8 cellular contexts compared by ENCODE assay signal in the genomic region with DNA sequence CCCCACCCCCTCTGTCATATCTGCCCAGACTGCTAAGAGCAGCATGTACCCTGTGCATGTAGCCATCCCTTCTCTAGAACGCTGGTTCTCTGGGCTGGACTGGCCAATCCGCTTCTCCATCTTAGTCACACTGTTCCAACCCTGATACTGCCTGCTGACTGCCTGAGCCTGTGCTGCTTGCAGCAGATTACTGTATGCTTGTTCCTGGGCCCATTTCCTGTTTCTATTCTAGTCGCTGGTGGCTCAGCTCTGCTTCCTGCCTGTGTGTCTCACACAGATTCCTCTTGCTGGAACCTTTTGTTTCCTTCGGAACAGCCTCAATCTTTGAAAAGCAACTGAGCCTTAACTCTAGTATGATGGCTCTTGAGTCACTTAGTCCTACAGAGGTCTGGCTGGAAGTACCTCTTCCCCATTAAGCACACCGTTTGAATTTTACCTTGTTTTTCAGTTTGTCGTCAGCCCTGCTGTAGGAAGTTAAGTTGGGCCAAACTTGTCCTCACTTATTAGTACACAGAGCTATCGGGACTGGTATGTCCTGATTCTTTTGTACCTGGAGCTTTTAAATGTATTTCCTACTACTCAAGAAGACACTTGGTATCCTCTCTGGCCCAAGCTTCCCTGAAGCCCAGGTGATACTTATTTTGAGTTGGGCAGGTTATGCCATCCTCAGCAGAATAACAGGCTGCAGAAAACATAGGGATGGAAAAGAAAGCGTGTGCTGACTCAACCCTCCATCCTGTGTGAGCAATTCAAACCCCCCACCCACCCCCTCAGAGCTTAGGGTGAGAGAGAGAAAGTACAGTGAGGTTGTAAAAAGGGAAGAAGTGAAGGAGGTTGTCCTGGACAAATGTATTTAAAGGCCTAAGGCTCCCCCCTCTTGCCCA. TPM values are rescaled to one million over a fixed set of nuclear protein-coding genes. Genes with fewer than 3 reads are reported as not detected.
DNase-seq lines count a peak whose midpoint lies in the region; ATAC-seq and TF ChIP-seq lines count a peak whose summit lies in the region.

No MANE protein-coding gene starts in this region.

- intact Hi-C loops in cardiac septum (cut with DNase I), result loop anchor here (2.0 to 5.0 kb wide), 3 partner anchors 22 to 52 kb away; no protein-coding TSS in a partner anchor

- CTCF ChIA-PET in SK-N-SH (lab: Yijun Ruan, JAX), result interaction anchor here (0.6 to 2.1 kb wide), 4 partner anchors 10 to 142 kb away, joined by 3 to 7 read pairs (median 4); no protein-coding TSS in a partner anchor

- TF ChIP-seq EP300 in SK-N-SH (IDR thresholded peaks at IDR 0.05; ENCODE audit: borderline replicate concordance in 1 of 2, low read depth in 1 of 2, low read length in 1 of 2), result no peak; a peak in 1 of 4 replicates

- peaks cover 15 to 26% of the 10 kb centered on the region in 2 experiments; a peak in 3 of 4 replicates for H3K4me1 ChIP-seq in SK-N-SH (ENCODE audit: control insufficient read depth in 1 of 2, insufficient read depth in 2 of 2, low read depth in 1 of 2, low read length in 1 of 2)

- no peaks in the 10 kb centered on the region for H3K9me3 Mint-ChIP-seq in activated naive CD8-positive, alpha-beta T cell (ENCODE audit: low read depth)

- peak overlapping the region; percentile 83 to 90 for H3K27ac ChIP-seq in SK-N-SH (ENCODE audit: low read depth in 2 of 2, low read length in 1 of 2)

- ATAC-seq in GM19397 (IDR thresholded peaks at IDR 0.05; ENCODE audit: unreplicated experiment) (peak; percentile 93), HG03558 (IDR thresholded peaks at IDR 0.05; ENCODE audit: extremely low read depth, unreplicated experiment) (peak; percentile 79)

- peak overlapping the region; percentile 49; the same call in 1 of the 2 replicates for H3K9ac ChIP-seq in SK-N-SH

- peaks cover 90% of the 10 kb centered on the region for H3K79me2 ChIP-seq in SK-N-SH (ENCODE audit: insufficient read depth)

- H3K36me3 ChIP-seq in SK-N-SH (replicated peaks in 1 of 2; ENCODE audit: control insufficient read depth in 1 of 2, insufficient read depth in 2 of 2, low read length in 1 of 2), result peaks cover 46 to 58% of the 10 kb centered on the region in 2 experiments

- H3K27ac Mint-ChIP-seq in activated naive CD8-positive, alpha-beta T cell, result peak overlapping the region; percentile 95

- no peaks in the 10 kb centered on the region for H3K27me3 Mint-ChIP-seq in activated naive CD8-positive, alpha-beta T cell

- peak; percentile 11; the same call in 1 of the 2 replicates for TF ChIP-seq RAD21 in SK-N-SH (IDR thresholded peaks at IDR 0.05; ENCODE audit: low read length)

- H3K4me3 ChIP-seq in SK-N-SH (ENCODE audit: low read depth in 2 of 2, low read length in 1 of 2) (peak overlapping the region in 1 of 2 experiments; percentile 20; a peak in 1 of 4 replicates), retinal pigment epithelial cell (ENCODE audit: low read length) (no peak overlapping the region)

- TF ChIP-seq CTCF in SK-N-SH (IDR thresholded peaks at IDR 0.05), result no peak
- no peak for TF ChIP-seq CTCF in retinal pigment epithelial cell (conservative IDR thresholded peaks at IDR 0.05; ENCODE audit: low read depth, low read length)

- peaks cover 42% of the 10 kb centered on the region for H3F3A ChIP-seq in SK-N-SH (replicated peaks; ENCODE audit: insufficient read depth)

- H2AFZ ChIP-seq in SK-N-SH (ENCODE audit: low read depth), result no peak overlapping the region

- H3K9me2 ChIP-seq in SK-N-SH, result no peaks in the 10 kb centered on the region

- DNase-seq in CD1c-positive myeloid dendritic cell (ENCODE audit: extremely low spot score), result peak; percentile 92
- peak; percentile 34 for DNase-seq in SK-N-SH
- DNase-seq in cardiac septum (ENCODE audit: low spot score), result peak; percentile 91
- peak; percentile 71 for DNase-seq in retinal pigment epithelial cell (ENCODE audit: low read depth)
- no peak for DNase-seq in mesenteric fat pad (ENCODE audit: low spot score)

- H3K27me3 ChIP-seq in SK-N-SH (ENCODE audit: insufficient read depth), result no peaks in the 10 kb centered on the region

- H3K4me3 Mint-ChIP-seq in activated naive CD8-positive, alpha-beta T cell, result peak overlapping the region; percentile 81

- H3K36me3 Mint-ChIP-seq in activated naive CD8-positive, alpha-beta T cell, result peaks cover 28% of the 10 kb centered on the region

- 27% methylated on average over 8 of the region's 8 CpGs for WGBS in SK-N-SH (ENCODE audit: low lambda C conversion rate)

- POLR2A ChIA-PET in SK-N-SH (lab: Yijun Ruan, JAX), result no interaction called here

- no peaks in the 10 kb centered on the region for H3K9me3 ChIP-seq in SK-N-SH

- H4K20me1 ChIP-seq in SK-N-SH (ENCODE audit: insufficient read depth), result peaks cover 12% of the 10 kb centered on the region

- H3K4me1 Mint-ChIP-seq in activated naive CD8-positive, alpha-beta T cell (ENCODE audit: low read depth), result peaks cover 92% of the 10 kb centered on the region

- peak overlapping the region; percentile 58 for H3K4me2 ChIP-seq in SK-N-SH

TF ChIP-seq in SK-N-SH, 30 proteins besides CTCF, POLR2A, EP300 and RAD21 (continues in another document):
- TF ChIP-seq, protein P1, sequence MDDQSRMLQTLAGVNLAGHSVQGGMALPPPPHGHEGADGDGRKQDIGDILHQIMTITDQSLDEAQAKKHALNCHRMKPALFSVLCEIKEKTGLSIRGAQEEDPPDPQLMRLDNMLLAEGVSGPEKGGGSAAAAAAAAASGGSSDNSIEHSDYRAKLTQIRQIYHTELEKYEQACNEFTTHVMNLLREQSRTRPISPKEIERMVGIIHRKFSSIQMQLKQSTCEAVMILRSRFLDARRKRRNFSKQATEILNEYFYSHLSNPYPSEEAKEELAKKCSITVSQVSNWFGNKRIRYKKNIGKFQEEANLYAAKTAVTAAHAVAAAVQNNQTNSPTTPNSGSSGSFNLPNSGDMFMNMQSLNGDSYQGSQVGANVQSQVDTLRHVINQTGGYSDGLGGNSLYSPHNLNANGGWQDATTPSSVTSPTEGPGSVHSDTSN (IDR thresholded peaks at IDR 0.05), result peak; percentile 56
- TF ChIP-seq SMC3 (IDR thresholded peaks at IDR 0.05; ENCODE audit: low read depth, low read length) (peak; percentile 16; the same call in 1 of the 2 replicates), SIN3A (IDR thresholded peaks at IDR 0.05; ENCODE audit: borderline replicate concordance, low read depth, low read length) (peak; percentile 79; the same call in 1 of the 2 replicates), MEF2A (IDR thresholded peaks at IDR 0.05; ENCODE audit: borderline replicate concordance, low read depth) (peak; percentile 99), ELF1 (IDR thresholded peaks at IDR 0.05) (peak; percentile 94), TCF12 (IDR thresholded peaks at IDR 0.05) (peak; percentile 75), RCOR1 (IDR thresholded peaks at IDR 0.05; ENCODE audit: low read length) (no peak), GABPA (IDR thresholded peaks at IDR 0.05; ENCODE audit: low read depth) (peak; percentile 71), EZH2phosphoT487 (IDR thresholded peaks at IDR 0.05; ENCODE audit: borderline replicate concordance, low read depth) (no peak), NFIC (IDR thresholded peaks at IDR 0.05; ENCODE audit: borderline replicate concordance) (no peak; the same call in 1 of the 2 replicates)
- TF ChIP-seq, protein P2, sequence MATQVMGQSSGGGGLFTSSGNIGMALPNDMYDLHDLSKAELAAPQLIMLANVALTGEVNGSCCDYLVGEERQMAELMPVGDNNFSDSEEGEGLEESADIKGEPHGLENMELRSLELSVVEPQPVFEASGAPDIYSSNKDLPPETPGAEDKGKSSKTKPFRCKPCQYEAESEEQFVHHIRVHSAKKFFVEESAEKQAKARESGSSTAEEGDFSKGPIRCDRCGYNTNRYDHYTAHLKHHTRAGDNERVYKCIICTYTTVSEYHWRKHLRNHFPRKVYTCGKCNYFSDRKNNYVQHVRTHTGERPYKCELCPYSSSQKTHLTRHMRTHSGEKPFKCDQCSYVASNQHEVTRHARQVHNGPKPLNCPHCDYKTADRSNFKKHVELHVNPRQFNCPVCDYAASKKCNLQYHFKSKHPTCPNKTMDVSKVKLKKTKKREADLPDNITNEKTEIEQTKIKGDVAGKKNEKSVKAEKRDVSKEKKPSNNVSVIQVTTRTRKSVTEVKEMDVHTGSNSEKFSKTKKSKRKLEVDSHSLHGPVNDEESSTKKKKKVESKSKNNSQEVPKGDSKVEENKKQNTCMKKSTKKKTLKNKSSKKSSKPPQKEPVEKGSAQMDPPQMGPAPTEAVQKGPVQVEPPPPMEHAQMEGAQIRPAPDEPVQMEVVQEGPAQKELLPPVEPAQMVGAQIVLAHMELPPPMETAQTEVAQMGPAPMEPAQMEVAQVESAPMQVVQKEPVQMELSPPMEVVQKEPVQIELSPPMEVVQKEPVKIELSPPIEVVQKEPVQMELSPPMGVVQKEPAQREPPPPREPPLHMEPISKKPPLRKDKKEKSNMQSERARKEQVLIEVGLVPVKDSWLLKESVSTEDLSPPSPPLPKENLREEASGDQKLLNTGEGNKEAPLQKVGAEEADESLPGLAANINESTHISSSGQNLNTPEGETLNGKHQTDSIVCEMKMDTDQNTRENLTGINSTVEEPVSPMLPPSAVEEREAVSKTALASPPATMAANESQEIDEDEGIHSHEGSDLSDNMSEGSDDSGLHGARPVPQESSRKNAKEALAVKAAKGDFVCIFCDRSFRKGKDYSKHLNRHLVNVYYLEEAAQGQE (IDR thresholded peaks at IDR 0.05; ENCODE audit: low read depth, low read length), result peak; percentile 56; the same call in 1 of the 2 replicates
- TF ChIP-seq, protein P3, sequence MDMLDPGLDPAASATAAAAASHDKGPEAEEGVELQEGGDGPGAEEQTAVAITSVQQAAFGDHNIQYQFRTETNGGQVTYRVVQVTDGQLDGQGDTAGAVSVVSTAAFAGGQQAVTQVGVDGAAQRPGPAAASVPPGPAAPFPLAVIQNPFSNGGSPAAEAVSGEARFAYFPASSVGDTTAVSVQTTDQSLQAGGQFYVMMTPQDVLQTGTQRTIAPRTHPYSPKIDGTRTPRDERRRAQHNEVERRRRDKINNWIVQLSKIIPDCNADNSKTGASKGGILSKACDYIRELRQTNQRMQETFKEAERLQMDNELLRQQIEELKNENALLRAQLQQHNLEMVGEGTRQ (IDR thresholded peaks at IDR 0.05; ENCODE audit: borderline replicate concordance, low read depth, low read length), result 0 out of 2 replicates have a peak, but pooled peaks have one; percentile 20

RNA-seq across cellular contexts. Expression of a gene that starts 43.4 kb away (rescaled TPM):
- 16.5 and 26.4 TPM in 2 replicates for polyA plus RNA-seq in SK-N-SH (2012; rRNA removed)
- polyA plus RNA-seq in SK-N-SH (2012; cell fraction: cytosol; rRNA removed), result 14.6 and 18.7 TPM in 2 replicates
- polyA plus RNA-seq in SK-N-SH (2012; cell fraction: nucleus; rRNA removed), result 15.9 and 31.9 TPM in 2 replicates
- total RNA-seq in cardiac septum (3.9 TPM), mesenteric fat pad (9.0 TPM)

RNA-seq across cellular contexts. Expression of a gene that starts 48.5 kb away (rescaled TPM):
- 14.2 and 26.5 TPM in 2 replicates for polyA plus RNA-seq in SK-N-SH (2012; rRNA removed)
- polyA plus RNA-seq in SK-N-SH (2012; cell fraction: cytosol; rRNA removed), result 15.6 and 20.3 TPM in 2 replicates
- polyA plus RNA-seq in SK-N-SH (2012; cell fraction: nucleus; rRNA removed), result 58.2 and 65.9 TPM in 2 replicates
- total RNA-seq in cardiac septum, result 52.1 TPM
- total RNA-seq in mesenteric fat pad, result 64.2 TPM
